2 cellular contexts compared by ENCODE assay signal in genomic region chr9:37036237-37037136, GRCh38.
A peak's percentile ranks its signal among the peaks of the same experiment; 100 is the strongest.
TF ChIP-seq lines count a peak whose summit lies in the region.

No MANE protein-coding gene starts in this region.

TF ChIP-seq in HEK293, 187 proteins besides CTCF, POLR2A, EP300 and RAD21 (continued from another document):
- TF ChIP-seq ZNF600 (tag by site-specific recombination; IDR thresholded peaks at IDR 0.05) (no peak), GFI1B (tag by site-specific recombination; IDR thresholded peaks at IDR 0.05) (no peak), ZNF610 (tag by site-specific recombination; IDR thresholded peaks at IDR 0.05; ENCODE audit: borderline replicate concordance) (no peak), ZNF211 (tag by site-specific recombination; IDR thresholded peaks at IDR 0.05; ENCODE audit: low read depth) (no peak), ZFP37 (tag by site-specific recombination; IDR thresholded peaks at IDR 0.05) (no peak), ZBTB7A (tag by site-specific recombination; IDR thresholded peaks at IDR 0.05; ENCODE audit: low read depth) (no peak), ZNF37A (tag by site-specific recombination; IDR thresholded peaks at IDR 0.05) (no peak), ZSCAN23 (tag by site-specific recombination; IDR thresholded peaks at IDR 0.05) (no peak), KLF7 (tag by site-specific recombination; IDR thresholded peaks at IDR 0.05; ENCODE audit: borderline replicate concordance) (no peak), ZNF202 (tag by site-specific recombination; IDR thresholded peaks at IDR 0.05; ENCODE audit: borderline replicate concordance) (no peak), KLF8 (tag by site-specific recombination; IDR thresholded peaks at IDR 0.05) (no peak), BCL6B (tag by site-specific recombination; IDR thresholded peaks at IDR 0.05) (no peak), TSHZ1 (tag by site-specific recombination; IDR thresholded peaks at IDR 0.05; ENCODE audit: borderline replicate concordance) (no peak)

TF ChIP-seq in GM12878, 131 proteins besides CTCF, POLR2A, EP300 and RAD21 (continued from another document and continues in another):
- TF ChIP-seq ZBTB40 (IDR thresholded peaks at IDR 0.05; ENCODE audit: borderline replicate concordance) (no peak), ATF7 (IDR thresholded peaks at IDR 0.05; ENCODE audit: low read depth) (peak; percentile 24), SP1 (IDR thresholded peaks at IDR 0.05; ENCODE audit: low read depth, low read length) (no peak), RCOR1 (conservative IDR thresholded peaks at IDR 0.05; ENCODE audit: low read depth, low read length) (no peak), ZNF207 (IDR thresholded peaks at IDR 0.05; ENCODE audit: borderline replicate concordance) (no peak), ZNF217 (IDR thresholded peaks at IDR 0.05) (no peak), E4F1 (IDR thresholded peaks at IDR 0.05; ENCODE audit: borderline replicate concordance, partially characterized antibody) (no peak), GABPA (IDR thresholded peaks at IDR 0.05; ENCODE audit: low read depth) (no peak), SMAD5 (IDR thresholded peaks at IDR 0.05; ENCODE audit: low read depth) (peak; percentile 60; the same call in 1 of the 2 replicates), ZNF384 (IDR thresholded peaks at IDR 0.05; ENCODE audit: borderline replicate concordance, low read depth, low read length) (no peak), SMARCA5 (IDR thresholded peaks at IDR 0.05) (0 out of 2 replicates have a peak, but pooled peaks have one; percentile 20), E2F4 (IDR thresholded peaks at IDR 0.05; ENCODE audit: low read depth, low read length) (no peak), ZBTB4 (CRISPR knock-in tag; IDR thresholded peaks at IDR 0.05) (no peak), IRF3 (IDR thresholded peaks at IDR 0.05) (no peak), RELA (IDR thresholded peaks at IDR 0.05; ENCODE audit: borderline replicate concordance, partially characterized antibody) (no peak), KLF5 (IDR thresholded peaks at IDR 0.05; ENCODE audit: partially characterized antibody) (no peak), CEBPB (IDR thresholded peaks at IDR 0.05; ENCODE audit: borderline replicate concordance in 1 of 2, low read depth in 2 of 2, low read length in 2 of 2) (no peak), USF2 (IDR thresholded peaks at IDR 0.05; ENCODE audit: borderline replicate concordance, low read depth, low read length) (no peak), PRDM15 (CRISPR knock-in tag; IDR thresholded peaks at IDR 0.05) (no peak), ELK1 (IDR thresholded peaks at IDR 0.05; ENCODE audit: low read depth, low read length) (no peak), FOXK2 (IDR thresholded peaks at IDR 0.05) (no peak), PML (IDR thresholded peaks at IDR 0.05; ENCODE audit: low read length) (no peak), ZBED1 (IDR thresholded peaks at IDR 0.05; ENCODE audit: borderline replicate concordance) (no peak), PAX8 (IDR thresholded peaks at IDR 0.05) (no peak), CHD2 (IDR thresholded peaks at IDR 0.05; ENCODE audit: borderline replicate concordance, low read depth, low read length) (no peak), TCF3 (IDR thresholded peaks at IDR 0.05; ENCODE audit: borderline replicate concordance, insufficient read depth, low read depth, low read length) (no peak), BHLHE40 (IDR thresholded peaks at IDR 0.05; ENCODE audit: borderline replicate concordance in 1 of 2, low read depth in 2 of 2, low read length in 1 of 2) (peak; percentile 9 to 14; a peak in 1 of 4 replicates), NKRF (conservative IDR thresholded peaks at IDR 0.05) (peak; percentile 15), ESRRA (IDR thresholded peaks at IDR 0.05; ENCODE audit: low read length) (no peak), NR2C2 (IDR thresholded peaks at IDR 0.05; ENCODE audit: borderline replicate concordance, control insufficient read depth, insufficient read length, low read depth) (no peak), RFX5 (IDR thresholded peaks at IDR 0.05; ENCODE audit: low read depth, low read length) (no peak), SREBF1 (IDR thresholded peaks at IDR 0.05; ENCODE audit: low read length) (no peak), RBBP5 (conservative IDR thresholded peaks at IDR 0.05) (no peak)
